1 cellular context compared by ENCODE assay signal in the genomic region with DNA sequence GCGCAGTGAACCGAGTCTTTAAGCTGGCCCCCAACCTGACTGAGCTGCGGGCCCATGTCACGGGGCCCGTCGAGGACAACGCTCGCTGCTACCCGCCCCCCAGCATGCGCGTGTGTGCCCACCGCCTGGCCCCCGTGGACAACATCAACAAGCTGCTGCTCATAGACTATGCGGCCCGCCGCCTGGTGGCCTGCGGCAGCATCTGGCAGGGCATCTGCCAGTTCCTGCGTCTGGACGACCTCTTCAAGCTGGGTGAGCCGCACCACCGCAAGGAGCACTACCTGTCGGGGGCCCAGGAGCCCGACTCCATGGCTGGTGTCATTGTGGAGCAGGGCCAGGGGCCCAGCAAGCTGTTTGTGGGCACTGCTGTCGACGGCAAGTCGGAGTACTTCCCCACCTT.
TF ChIP-seq lines count a peak whose summit lies in the region.

No MANE protein-coding gene starts in this region.

TF ChIP-seq in neural cell, 6 proteins besides CTCF, POLR2A, EP300 and RAD21:
- TF ChIP-seq EZH2 (IDR thresholded peaks at IDR 0.05; ENCODE audit: borderline replicate concordance, insufficient read depth, low read length, poor library complexity, severe bottlenecking) (no peak), TAF1 (IDR thresholded peaks at IDR 0.05; ENCODE audit: low read depth) (no peak), POLR2AphosphoS5 (IDR thresholded peaks at IDR 0.05) (no peak), MXI1 (conservative IDR thresholded peaks at IDR 0.05; ENCODE audit: poor library complexity, severe bottlenecking) (no peak), SMC3 (conservative IDR thresholded peaks at IDR 0.05; ENCODE audit: poor library complexity) (no peak)
- TF ChIP-seq, protein P1, sequence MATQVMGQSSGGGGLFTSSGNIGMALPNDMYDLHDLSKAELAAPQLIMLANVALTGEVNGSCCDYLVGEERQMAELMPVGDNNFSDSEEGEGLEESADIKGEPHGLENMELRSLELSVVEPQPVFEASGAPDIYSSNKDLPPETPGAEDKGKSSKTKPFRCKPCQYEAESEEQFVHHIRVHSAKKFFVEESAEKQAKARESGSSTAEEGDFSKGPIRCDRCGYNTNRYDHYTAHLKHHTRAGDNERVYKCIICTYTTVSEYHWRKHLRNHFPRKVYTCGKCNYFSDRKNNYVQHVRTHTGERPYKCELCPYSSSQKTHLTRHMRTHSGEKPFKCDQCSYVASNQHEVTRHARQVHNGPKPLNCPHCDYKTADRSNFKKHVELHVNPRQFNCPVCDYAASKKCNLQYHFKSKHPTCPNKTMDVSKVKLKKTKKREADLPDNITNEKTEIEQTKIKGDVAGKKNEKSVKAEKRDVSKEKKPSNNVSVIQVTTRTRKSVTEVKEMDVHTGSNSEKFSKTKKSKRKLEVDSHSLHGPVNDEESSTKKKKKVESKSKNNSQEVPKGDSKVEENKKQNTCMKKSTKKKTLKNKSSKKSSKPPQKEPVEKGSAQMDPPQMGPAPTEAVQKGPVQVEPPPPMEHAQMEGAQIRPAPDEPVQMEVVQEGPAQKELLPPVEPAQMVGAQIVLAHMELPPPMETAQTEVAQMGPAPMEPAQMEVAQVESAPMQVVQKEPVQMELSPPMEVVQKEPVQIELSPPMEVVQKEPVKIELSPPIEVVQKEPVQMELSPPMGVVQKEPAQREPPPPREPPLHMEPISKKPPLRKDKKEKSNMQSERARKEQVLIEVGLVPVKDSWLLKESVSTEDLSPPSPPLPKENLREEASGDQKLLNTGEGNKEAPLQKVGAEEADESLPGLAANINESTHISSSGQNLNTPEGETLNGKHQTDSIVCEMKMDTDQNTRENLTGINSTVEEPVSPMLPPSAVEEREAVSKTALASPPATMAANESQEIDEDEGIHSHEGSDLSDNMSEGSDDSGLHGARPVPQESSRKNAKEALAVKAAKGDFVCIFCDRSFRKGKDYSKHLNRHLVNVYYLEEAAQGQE (IDR thresholded peaks at IDR 0.05; ENCODE audit: borderline replicate concordance) = no peak
